In genomic region chr2:33614190-33614589, GRCh38 we compare ENCODE assay signal across 16 cellular contexts. TPM values are rescaled to one million over a fixed set of nuclear protein-coding genes. Genes with fewer than 3 reads are reported as not detected.
A peak's percentile ranks its signal among the peaks of the same experiment; 100 is the strongest.
DNase-seq lines count a peak whose midpoint lies in the region; ATAC-seq and TF ChIP-seq lines count a peak whose summit lies in the region.
"Had no signal": no experiment of that assay in that cellular context is flagged by ENCODE, and none has a peak within 500 bp of the region (broad histone marks: within the 10 kb centered on the region; RNA-seq: fewer than 3 reads in every experiment).

No MANE protein-coding gene starts in this region.

- H3K4me1 ChIP-seq in GM23338 (ENCODE audit: insufficient read depth) (peaks cover 29% of the 10 kb centered on the region), endodermal cell (ENCODE audit: control insufficient read depth, insufficient read depth, low read length) (no peaks in the 10 kb centered on the region), neural progenitor cell (peaks cover 7% of the 10 kb centered on the region)

- no peaks in the 10 kb centered on the region for H3K27me3 ChIP-seq in GM23338 (ENCODE audit: insufficient read depth)
- no peaks in the 10 kb centered on the region for H3K27me3 ChIP-seq in endodermal cell (ENCODE audit: control insufficient read depth, insufficient read depth, low read length, poor library complexity, severe bottlenecking)
- no peaks in the 10 kb centered on the region for H3K27me3 ChIP-seq in neural progenitor cell

- peak overlapping the region; percentile 62; the same call in 1 of the 2 replicates for H3K27ac Mint-ChIP-seq in GM23338
- H3K27ac Mint-ChIP-seq in endodermal cell, result no peak overlapping the region
- H3K27ac Mint-ChIP-seq in neural progenitor cell, result no peak overlapping the region
- H3K27ac Mint-ChIP-seq: B cell; CD4-positive, alpha-beta T cell had no signal

- H3K4me3 Mint-ChIP-seq in GM23338, result no peak overlapping the region
- H3K4me3 Mint-ChIP-seq in endodermal cell, result no peak overlapping the region
- no peak overlapping the region for H3K4me3 Mint-ChIP-seq in neural progenitor cell
- H3K4me3 Mint-ChIP-seq: B cell; CD4-positive, alpha-beta T cell had no signal

- H3K27me3 Mint-ChIP-seq in GM23338 (ENCODE audit: insufficient read depth, low read depth, poor library complexity) (peaks cover 5% of the 10 kb centered on the region), endodermal cell (ENCODE audit: insufficient read depth) (no peaks in the 10 kb centered on the region), neural progenitor cell (ENCODE audit: insufficient read depth, low read depth) (no peaks in the 10 kb centered on the region)
- H3K27me3 Mint-ChIP-seq: B cell; CD4-positive, alpha-beta T cell had no signal

- H3K27ac ChIP-seq in GM23338 (ENCODE audit: low read depth), result peak overlapping the region; percentile 60
- no peak overlapping the region for H3K27ac ChIP-seq in SK-N-MC
- no peak overlapping the region for H3K27ac ChIP-seq in endodermal cell (ENCODE audit: low read depth, low read length)
- no peak overlapping the region for H3K27ac ChIP-seq in neural progenitor cell
- H3K27ac ChIP-seq: HL-60 had no signal

- H3K9me3 ChIP-seq in SK-N-MC (ENCODE audit: low read depth, low read length) (no peaks in the 10 kb centered on the region), endodermal cell (ENCODE audit: control insufficient read depth, low read length) (peaks cover 60% of the 10 kb centered on the region), neural progenitor cell (ENCODE audit: low read depth) (no peaks in the 10 kb centered on the region)

- H3K36me3 ChIP-seq in GM23338 (ENCODE audit: insufficient read depth) (peaks cover 26% of the 10 kb centered on the region), SK-N-MC (ENCODE audit: insufficient read depth, low read length) (no peaks in the 10 kb centered on the region), endodermal cell (ENCODE audit: control insufficient read depth, insufficient read depth, low read length) (peaks cover 5% of the 10 kb centered on the region), neural progenitor cell (peaks cover 4% of the 10 kb centered on the region)

- H3K9ac ChIP-seq in SK-N-MC (ENCODE audit: insufficient read length), result no peak overlapping the region
- no peak overlapping the region for H3K9ac ChIP-seq in endodermal cell (ENCODE audit: extremely low read depth, low read length, poor library complexity, severe bottlenecking)
- no peak overlapping the region for H3K9ac ChIP-seq in neural progenitor cell

- DNase-seq in GM23338 (ENCODE audit: low spot score) (peak; percentile 28), SK-N-MC (ENCODE audit: low read depth, low spot score) (no peak), endodermal cell (no peak), neural progenitor cell (ENCODE audit: low spot score) (no peak), midbrain (lab: John Stamatoyannopoulos, UW) (no peak), amygdala (lab: John Stamatoyannopoulos, UW) (no peak)
- no peak for DNase-seq in stimulated activated CD4-positive, alpha-beta T cell treated with anti-CD3 and anti-CD28 coated beads, Interleukin-2, amount 100 ng/mL, for 24 hours
- DNase-seq: C1 segment of cervical spinal cord; Calu3; CD4-positive, alpha-beta T cell; DMS 273 treated with DMSO at 0.1 percent for 48 hours; GOT3; HCEC 1CT had no signal

- H3K36me3 Mint-ChIP-seq in GM23338 (ENCODE audit: low read depth) (peaks cover 95% of the 10 kb centered on the region), endodermal cell (ENCODE audit: low read depth) (peaks cover 47% of the 10 kb centered on the region), neural progenitor cell (peaks cover 3% of the 10 kb centered on the region)

- H3K4me1 Mint-ChIP-seq in GM23338 (peaks cover 31% of the 10 kb centered on the region), endodermal cell (peaks cover 10% of the 10 kb centered on the region), neural progenitor cell (no peaks in the 10 kb centered on the region)
- H3K4me1 Mint-ChIP-seq: B cell had no signal

- H3K79me2 ChIP-seq in GM23338 (replicated peaks; ENCODE audit: insufficient read depth) (peaks cover 28% of the 10 kb centered on the region), neural progenitor cell (ENCODE audit: low read depth) (no peaks in the 10 kb centered on the region)

- H4K20me1 ChIP-seq in GM23338 (replicated peaks; ENCODE audit: insufficient read depth) (no peaks in the 10 kb centered on the region), neural progenitor cell (ENCODE audit: low read depth) (no peaks in the 10 kb centered on the region)

- no peak overlapping the region for H2AFZ ChIP-seq in GM23338
- no peak overlapping the region for H2AFZ ChIP-seq in neural progenitor cell (replicated peaks)

- TF ChIP-seq CTCF in GM23338 (conservative IDR thresholded peaks at IDR 0.05; ENCODE audit: low read depth in 2 of 2), result no peak
- no peak for TF ChIP-seq CTCF in endodermal cell (conservative IDR thresholded peaks at IDR 0.05)
- TF ChIP-seq CTCF in neural progenitor cell (IDR thresholded peaks at IDR 0.05), result no peak

- H3K9me2 ChIP-seq in GM23338 (ENCODE audit: insufficient read depth), result peaks cover 1% of the 10 kb centered on the region; the same call in 1 of the 2 replicates

- H3K4me2 ChIP-seq in GM23338, result peak overlapping the region; percentile 54
- peak overlapping the region; percentile 54 for H3K4me2 ChIP-seq in neural progenitor cell

- no peaks in the 10 kb centered on the region for H3F3A ChIP-seq in GM23338 (replicated peaks; ENCODE audit: low read depth)
- H3F3A ChIP-seq in neural progenitor cell (ENCODE audit: low read depth), result no peaks in the 10 kb centered on the region

- H3K4me3 ChIP-seq in GM23338 (no peak overlapping the region), SK-N-MC (peak overlapping the region; percentile 6; the same call in 1 of the 2 replicates), endodermal cell (ENCODE audit: low read length) (peak overlapping the region; percentile 15), neural progenitor cell (no peak overlapping the region)

- ATAC-seq in GM23338 (no peak), HG02970 (IDR thresholded peaks at IDR 0.05; ENCODE audit: low FRiP score, unreplicated experiment) (no peak)

- peaks cover 81% of the 10 kb centered on the region for H3K9me3 Mint-ChIP-seq in GM23338
- H3K9me3 Mint-ChIP-seq in endodermal cell, result peaks cover 71% of the 10 kb centered on the region
- peaks cover 32% of the 10 kb centered on the region for H3K9me3 Mint-ChIP-seq in neural progenitor cell

TF ChIP-seq in GM23338, 12 proteins besides CTCF, POLR2A, EP300 and RAD21:
- no peak for TF ChIP-seq ZNF331 (CRISPR knock-in tag; IDR thresholded peaks at IDR 0.05; ENCODE audit: low read depth)

RNA-seq across cellular contexts. Expression of gene FAM98A, which starts 15.1 kb away (rescaled TPM):
- 68.6 and 78.8 TPM in 2 replicates for total RNA-seq in GM23338 (2014; rRNA removed; shearing (Covaris generic))
- 148 and 149 TPM in 2 replicates for polyA plus RNA-seq in GM23338 (2016; fragmentation: Nextera tagmentation; extraction: Ambion mirVana)
- 10 to 100 TPM; 38.8 to 46.7 TPM for total RNA-seq in endodermal cell
- polyA plus RNA-seq in endodermal cell (2013, experiment 1 of 2), result 33.4 TPM
- 23.2 TPM for polyA plus RNA-seq in endodermal cell (2013, experiment 2 of 2)
- 13.3 and 16.5 TPM in 2 replicates for total RNA-seq in neural progenitor cell (ENCODE audit: low replicate concordance)

Comparison
In these comparisons a context has a peak if more than half of its experiments do, and no peak if none do; other contexts are left out.
1. H3K4me3 ChIP-seq: peak in SK-N-MC (single experiment) and endodermal cell (single experiment); none in GM23338 (single experiment) and neural progenitor cell (single experiment).